ENCODE assay signal across 8 cellular contexts in the genomic region with DNA sequence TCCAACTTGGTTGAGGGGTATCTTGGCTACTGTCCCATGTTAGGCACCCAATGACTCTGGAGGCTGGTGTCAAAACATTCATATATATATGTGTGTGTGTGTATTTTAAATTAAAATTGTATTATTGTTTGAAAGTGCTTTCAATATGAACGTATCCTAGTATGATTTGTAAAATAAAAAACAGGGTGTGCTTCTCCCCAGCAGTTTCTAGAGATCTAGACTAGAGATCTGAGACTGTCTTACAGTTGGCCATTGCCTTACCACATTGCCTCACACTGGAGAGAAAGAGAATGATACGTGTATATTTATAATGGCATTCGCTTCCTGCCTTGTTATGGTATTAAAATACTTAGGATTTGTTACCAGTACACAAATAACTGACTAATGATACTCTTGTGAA. TPM values are rescaled to one million over a fixed set of nuclear protein-coding genes. Genes with fewer than 3 reads are reported as not detected.
DNase-seq lines count a peak whose midpoint lies in the region; ATAC-seq and TF ChIP-seq lines count a peak whose summit lies in the region.

No MANE protein-coding gene starts in this region.

- H3K4me1 Mint-ChIP-seq in type B pancreatic cell (ENCODE audit: unreplicated experiment) = peaks cover 39% of the 10 kb centered on the region

- H3K9me3 ChIP-seq in SJCRH30 (replicated peaks) = no peaks in the 10 kb centered on the region
- no peaks in the 10 kb centered on the region for H3K9me3 ChIP-seq in lung (ENCODE audit: control insufficient read depth in 2 of 2, insufficient read depth in 1 of 2, low read length in 1 of 2)

- peak overlapping the region; percentile 86 for H3K27ac Mint-ChIP-seq in type B pancreatic cell

- H3K4me3 ChIP-seq in SJCRH30 = peak overlapping the region; percentile 92
- H3K4me3 ChIP-seq in lung = peak overlapping the region; percentile 98

- no peaks in the 10 kb centered on the region for H3K9me3 Mint-ChIP-seq in type B pancreatic cell

- no peaks in the 10 kb centered on the region; the same call in 1 of the 2 replicates for H3K36me3 ChIP-seq in SJCRH30
- H3K36me3 ChIP-seq in lung (ENCODE audit: control insufficient read depth in 2 of 2, insufficient read depth in 2 of 2, low read length in 2 of 2) = no peaks in the 10 kb centered on the region

- peaks cover 3% of the 10 kb centered on the region for H3K36me3 Mint-ChIP-seq in type B pancreatic cell

- TF ChIP-seq CTCF in lung (IDR thresholded peaks at IDR 0.05; ENCODE audit: control extremely low read depth, extremely low read depth) = peak; percentile 20
- TF ChIP-seq CTCF in type B pancreatic cell (conservative IDR thresholded peaks at IDR 0.05) = peak; percentile 28

- H3K4me3 Mint-ChIP-seq in type B pancreatic cell = peak overlapping the region; percentile 90

- in situ Hi-C loops in Caki2 (cut with HindIII; ENCODE audit: low pct_unique_long_range_greater_than_20kb, low sequenced_read_pairs) = no loop called here

- DNase-seq in Caki2 (ENCODE audit: low read depth) (peak; percentile 55), HS-5 (ENCODE audit: low read depth) (peak; percentile 52), SJCRH30 (peak in 1 of 2 experiments; percentile 63), dermis microvascular lymphatic vessel endothelial cell (ENCODE audit: low read depth in 2 of 2) (peak; percentile 15 to 74), lung (ENCODE audit: low spot score) (no peak), type B pancreatic cell (ENCODE audit: extremely low spot score, unreplicated experiment) (no peak)
- DNase-seq in stimulated activated CD4-positive, alpha-beta T cell treated with anti-CD3 and anti-CD28 coated beads, Interleukin-4, amount 100 ng/mL, for 4 hours = no peak

- WGBS in lung, 2 donors = 8 to 11% methylated on average over 3 of the region's 3 CpGs

- H3K4me1 ChIP-seq in SJCRH30 (0 out of 2 replicates have a peak, but pooled peaks cover 5% of the 10 kb centered on the region), lung (ENCODE audit: control insufficient read depth in 2 of 2, insufficient read depth in 2 of 2, low read length in 2 of 2) (peaks cover 18% of the 10 kb centered on the region in 2 donors)

- no peaks in the 10 kb centered on the region for H3K27me3 ChIP-seq in SJCRH30
- H3K27me3 ChIP-seq in lung (ENCODE audit: control insufficient read depth, insufficient read depth) = no peaks in the 10 kb centered on the region

- ATAC-seq in lung (ENCODE audit: insufficient read depth, low FRiP score) (no peak), HG03025 (IDR thresholded peaks at IDR 0.05; ENCODE audit: low FRiP score, unreplicated experiment) (no peak)

- no peaks in the 10 kb centered on the region for H3K27me3 Mint-ChIP-seq in type B pancreatic cell

- H3K27ac ChIP-seq in SJCRH30 (peak overlapping the region; percentile 59; the same call in 1 of the 2 replicates), lung (ENCODE audit: low read depth in 1 of 2, low read length in 1 of 2) (peak overlapping the region; percentile 96 to 100)

RNA-seq across cellular contexts. Expression of a gene that starts 1.2 kb away (rescaled TPM):
- total RNA-seq in Caki2 (2014; rRNA removed; shearing (Covaris generic); ENCODE audit: low replicate concordance) = 10.9 and 18.5 TPM in 2 replicates
- 12.5 and 13.4 TPM in 2 replicates for total RNA-seq in SJCRH30 (2014; rRNA removed; shearing (Covaris generic))
- total RNA-seq in dermis microvascular lymphatic vessel endothelial cell = 4.9 and 8.3 TPM in 2 replicates
- total RNA-seq in lung = 10 to 100 TPM; 16.8 to 44.8 TPM
- 10 to 100 TPM; 27.5 to 42.7 TPM for polyA plus RNA-seq in lung
- 24.9 and 29.3 TPM in 2 replicates for total RNA-seq in type B pancreatic cell (ENCODE audit: low replicate concordance)

RNA-seq across cellular contexts. Expression of a gene that starts 55.6 kb away (rescaled TPM):
- total RNA-seq in Caki2 (2014; rRNA removed; shearing (Covaris generic); ENCODE audit: low replicate concordance) = 25.3 and 75.8 TPM in 2 replicates
- 78.8 and 97.6 TPM in 2 replicates for total RNA-seq in SJCRH30 (2014; rRNA removed; shearing (Covaris generic))
- 14.0 and 20.0 TPM in 2 replicates for total RNA-seq in dermis microvascular lymphatic vessel endothelial cell
- total RNA-seq in lung = 100 to 1,000 TPM in 1 of 2 donors, 10 to 100 TPM in 1; 77.0 to 149 TPM
- 10 to 100 TPM; 44.0 to 53.9 TPM for polyA plus RNA-seq in lung
- total RNA-seq in type B pancreatic cell (ENCODE audit: low replicate concordance) = 132 and 153 TPM in 2 replicates

Comparison
In these comparisons a context has a peak if more than half of its experiments do, and no peak if none do; other contexts are left out.
1. DNase-seq: peak in Caki2 (single experiment), HS-5 (single experiment) and dermis microvascular lymphatic vessel endothelial cell (2 of 2); none in lung (single experiment), type B pancreatic cell (single experiment) and stimulated activated CD4-positive, alpha-beta T cell treated with anti-CD3 and anti-CD28 coated beads, Interleukin-4, amount 100 ng/mL, for 4 hours (0 of 2).